Comparison of ENCODE assay signal across 31 cellular contexts in the genomic region with DNA sequence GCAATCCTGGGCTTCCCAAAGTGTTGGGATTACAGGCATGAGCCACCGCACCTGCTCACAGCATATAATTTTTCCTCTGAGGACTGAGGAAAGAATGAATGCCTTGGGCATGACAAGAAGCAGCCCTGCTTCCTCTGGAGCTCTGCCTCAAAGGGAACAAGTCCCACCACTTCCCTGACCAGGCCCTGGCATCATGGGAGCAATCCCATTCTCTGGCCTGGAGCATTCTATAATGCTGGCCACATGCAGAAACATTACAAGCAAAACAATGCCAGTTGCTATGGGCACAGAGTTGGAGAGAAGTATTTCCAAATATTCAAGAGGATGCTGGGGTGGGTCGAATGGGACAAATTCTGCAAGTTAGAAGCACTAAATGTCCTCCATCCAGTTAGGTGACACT. TPM values are rescaled to one million over a fixed set of nuclear protein-coding genes. Genes with fewer than 3 reads are reported as not detected.
DNase-seq lines count a peak whose midpoint lies in the region; ATAC-seq lines count a peak whose summit lies in the region.
"Had no signal": no experiment of that assay in that cellular context is flagged by ENCODE, and none has a peak within 500 bp of the region (broad histone marks: within the 10 kb centered on the region; RNA-seq: fewer than 3 reads in every experiment).

No MANE protein-coding gene starts in this region.

- no peaks in the 10 kb centered on the region for H3K9me3 Mint-ChIP-seq in activated naive CD4-positive, alpha-beta T cell treated with anti-CD3 and anti-CD28 coated beads, Interleukin-2, amount 10 ng/mL, durations not matched to agents 7 days and 5 days
- H3K9me3 Mint-ChIP-seq in stimulated activated effector memory CD8-positive, alpha-beta T cell treated with anti-CD3 and anti-CD28 coated beads, Interleukin-12 subunit alpha, Interleukin-12 subunit beta, amount 100 ng/mL, for 72 hours: no peaks in the 10 kb centered on the region
- H3K9me3 Mint-ChIP-seq: H9, mesothelial cell of epicardium, nephron had no signal

- no peak for ATAC-seq in stimulated activated effector memory CD8-positive, alpha-beta T cell treated with anti-CD3 and anti-CD28 coated beads, Interleukin-12 subunit alpha, Interleukin-12 subunit beta, amount 100 ng/mL, for 72 hours
- ATAC-seq in GM21360 (IDR thresholded peaks at IDR 0.05; ENCODE audit: unreplicated experiment): no peak
- ATAC-seq: left ventricle myocardium superior, pancreas, upper lobe of right lung had no signal

- no peak overlapping the region for H3K4me3 Mint-ChIP-seq in activated naive CD4-positive, alpha-beta T cell treated with anti-CD3 and anti-CD28 coated beads, Interleukin-2, amount 10 ng/mL, durations not matched to agents 7 days and 5 days
- H3K4me3 Mint-ChIP-seq in stimulated activated effector memory CD8-positive, alpha-beta T cell treated with anti-CD3 and anti-CD28 coated beads, Interleukin-12 subunit alpha, Interleukin-12 subunit beta, amount 100 ng/mL, for 72 hours: no peak overlapping the region
- H3K4me3 Mint-ChIP-seq: H9, mesothelial cell of epicardium, nephron had no signal

- DNase-seq in activated naive CD4-positive, alpha-beta T cell treated with anti-CD3 and anti-CD28 coated beads, Interleukin-2, amount 10 ng/mL, durations not matched to agents 7 days and 5 days: no peak
- no peak for DNase-seq in activated naive CD4-positive, alpha-beta T cell treated with anti-CD3 and anti-CD28 coated beads, Interleukin-2, amount 50 U/mL, for 16 hours
- peak; percentile 37 for DNase-seq in M059J (ENCODE audit: low read depth)
- DNase-seq in caudate nucleus (lab: John Stamatoyannopoulos, UW): no peak
- no peak for DNase-seq in stimulated activated effector memory CD8-positive, alpha-beta T cell treated with anti-CD3 and anti-CD28 coated beads, Interleukin-12 subunit alpha, Interleukin-12 subunit beta, amount 100 ng/mL, for 72 hours (ENCODE audit: low spot score in 2 of 2)
- no peak for DNase-seq in HK-2 (ENCODE audit: unreplicated experiment)
- DNase-seq in NK-92 treated with Interleukin-12 subunit alpha and Interleukin-12 subunit beta, amount 100 ng/mL, for 24 hours (lab: John Stamatoyannopoulos, UW): no peak
- DNase-seq: activated CD4-positive, alpha-beta T cell treated with anti-CD3 and anti-CD28 coated beads for 48 hours; central memory CD4-positive, alpha-beta T cell; H9; hypothalamus; IMR-90; islet precursor cell; left ventricle myocardium superior; NCI-H1092 treated with DMSO at 0.1 percent for 48 hours; NCI-H187 treated with DMSO at 0.1 percent for 48 hours; NCI-H2171 treated with DMSO at 0.1 percent for 48 hours; NCI-H510A treated with DMSO at 0.1 percent for 48 hours; pancreas; retina; Right ventricle myocardium superior; stimulated activated CD4-positive, alpha-beta T cell treated with anti-CD3 and anti-CD28 coated beads, Interleukin-2, amount 100 ng/mL, for 24 hours; substantia nigra; upper lobe of right lung had no signal

- peaks cover 89% of the 10 kb centered on the region for H3K36me3 Mint-ChIP-seq in activated naive CD4-positive, alpha-beta T cell treated with anti-CD3 and anti-CD28 coated beads, Interleukin-2, amount 10 ng/mL, durations not matched to agents 7 days and 5 days
- H3K36me3 Mint-ChIP-seq in stimulated activated effector memory CD8-positive, alpha-beta T cell treated with anti-CD3 and anti-CD28 coated beads, Interleukin-12 subunit alpha, Interleukin-12 subunit beta, amount 100 ng/mL, for 72 hours: peaks cover 94% of the 10 kb centered on the region
- H3K36me3 Mint-ChIP-seq: mesothelial cell of epicardium had no signal

- peak overlapping the region; percentile 76 for H3K27ac Mint-ChIP-seq in activated naive CD4-positive, alpha-beta T cell treated with anti-CD3 and anti-CD28 coated beads, Interleukin-2, amount 10 ng/mL, durations not matched to agents 7 days and 5 days
- peak overlapping the region; percentile 87 for H3K27ac Mint-ChIP-seq in stimulated activated effector memory CD8-positive, alpha-beta T cell treated with anti-CD3 and anti-CD28 coated beads, Interleukin-12 subunit alpha, Interleukin-12 subunit beta, amount 100 ng/mL, for 72 hours
- H3K27ac Mint-ChIP-seq: mesothelial cell of epicardium, nephron had no signal

- CTCF ChIA-PET in activated naive CD4-positive, alpha-beta T cell treated with anti-CD3 and anti-CD28 coated beads, Interleukin-2, amount 10 ng/mL, durations not matched to agents 7 days and 5 days (lab: Charles Lee): interaction anchor here (0.8 kb wide), 1 partner anchor 178 kb away, joined by 3 read pairs; no protein-coding TSS in a partner anchor

- H3K27me3 Mint-ChIP-seq in activated naive CD4-positive, alpha-beta T cell treated with anti-CD3 and anti-CD28 coated beads, Interleukin-2, amount 10 ng/mL, durations not matched to agents 7 days and 5 days: no peaks in the 10 kb centered on the region

- peak overlapping the region; percentile 46 for H3K27ac ChIP-seq in caudate nucleus (ENCODE audit: low read depth, low read length)
- H3K27ac ChIP-seq: C4-2B, pancreas, upper lobe of right lung had no signal

- H3K4me1 Mint-ChIP-seq in activated naive CD4-positive, alpha-beta T cell treated with anti-CD3 and anti-CD28 coated beads, Interleukin-2, amount 10 ng/mL, durations not matched to agents 7 days and 5 days: peaks cover 75% of the 10 kb centered on the region
- peaks cover 44% of the 10 kb centered on the region for H3K4me1 Mint-ChIP-seq in stimulated activated effector memory CD8-positive, alpha-beta T cell treated with anti-CD3 and anti-CD28 coated beads, Interleukin-12 subunit alpha, Interleukin-12 subunit beta, amount 100 ng/mL, for 72 hours

RNA-seq across cellular contexts. Expression of a gene that starts 41.5 kb away (rescaled TPM):
- not detected in 2 replicates for total RNA-seq in M059J (2014; rRNA removed; shearing (Covaris generic))
- total RNA-seq: astrocyte, dermis microvascular lymphatic vessel endothelial cell, H9, IMR-90, left ventricle myocardium superior, mesothelial cell of epicardium, pancreas, Right ventricle myocardium superior, smooth muscle cell, upper lobe of right lung had no signal
